ENCODE assay signal across 26 cellular contexts in the genomic region with DNA sequence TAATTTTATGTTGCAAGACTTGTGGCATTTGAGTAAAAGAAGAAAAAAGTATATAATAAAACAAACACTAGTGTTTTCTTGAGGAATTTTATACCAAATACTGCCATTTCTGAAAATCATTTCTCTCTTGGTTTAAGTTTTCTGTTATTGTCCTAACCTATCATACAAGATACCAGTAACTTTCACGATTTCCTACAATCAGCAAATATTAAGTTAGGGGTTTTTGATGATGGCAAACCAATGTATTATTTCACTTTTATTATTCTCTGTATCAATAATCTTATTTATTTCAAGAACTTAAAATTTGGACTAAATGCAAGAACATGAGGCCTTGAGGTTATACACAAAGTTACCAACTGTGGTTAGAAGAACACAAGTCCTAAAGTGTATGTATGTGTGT.
"Had no signal": no experiment of that assay in that cellular context is flagged by ENCODE, and none has a peak within 500 bp of the region (broad histone marks: within the 10 kb centered on the region; RNA-seq: fewer than 3 reads in every experiment).

No MANE protein-coding gene starts in this region.

- H3K27ac Mint-ChIP-seq: effector memory CD8-positive, alpha-beta T cell; endodermal cell; mesothelial cell of epicardium had no signal

- FAIRE-seq: colon, endometrium, islet of Langerhans, keratinocyte had no signal

- DNase-seq: effector CD8-positive, alpha-beta T cell; effector memory CD8-positive, alpha-beta T cell; endodermal cell; erythroblast; esophagus squamous epithelium; foreskin fibroblast; foreskin melanocyte; gastrocnemius medialis; glutamatergic neuron; head of caudate nucleus; heart right ventricle; hippocampal formation; left cardiac atrium; left lung; left ventricle myocardium superior; lower lobe of right lung; mesenchymal stem cell; mucosa of descending colon had no signal

- H3K4me1 ChIP-seq: esophagus squamous epithelium, gastrocnemius medialis, left lung, lower lobe of right lung had no signal

- H3K27me3 Mint-ChIP-seq: effector memory CD8-positive, alpha-beta T cell had no signal

- ATAC-seq: effector memory CD8-positive, alpha-beta T cell; esophagus mucosa; gastrocnemius medialis; heart right ventricle; left cardiac atrium; left lung; left ventricle myocardium superior; lower lobe of right lung; mucosa of descending colon had no signal

- H3K36me3 ChIP-seq: esophagus squamous epithelium, gastrocnemius medialis, heart right ventricle, left lung, lower lobe of right lung had no signal

- H3K27me3 ChIP-seq: esophagus squamous epithelium, gastrocnemius medialis, heart right ventricle, left lung had no signal

- H3K36me3 Mint-ChIP-seq: mesothelial cell of epicardium had no signal

- H3K4me1 Mint-ChIP-seq: endodermal cell had no signal

- H3K4me3 Mint-ChIP-seq: effector memory CD8-positive, alpha-beta T cell; endodermal cell; mesothelial cell of epicardium had no signal

- H3K27ac ChIP-seq: coronary artery, epithelial cell of prostate, esophagus squamous epithelium, gastrocnemius medialis, heart right ventricle, left lung, lower lobe of right lung had no signal

- H3K4me3 ChIP-seq: coronary artery, esophagus squamous epithelium, gastrocnemius medialis, heart right ventricle, left lung, lower lobe of right lung, mucosa of descending colon had no signal

- H3K9me3 ChIP-seq: gastrocnemius medialis had no signal
